Comparison of ENCODE assay signal across 8 cellular contexts in the genomic region with DNA sequence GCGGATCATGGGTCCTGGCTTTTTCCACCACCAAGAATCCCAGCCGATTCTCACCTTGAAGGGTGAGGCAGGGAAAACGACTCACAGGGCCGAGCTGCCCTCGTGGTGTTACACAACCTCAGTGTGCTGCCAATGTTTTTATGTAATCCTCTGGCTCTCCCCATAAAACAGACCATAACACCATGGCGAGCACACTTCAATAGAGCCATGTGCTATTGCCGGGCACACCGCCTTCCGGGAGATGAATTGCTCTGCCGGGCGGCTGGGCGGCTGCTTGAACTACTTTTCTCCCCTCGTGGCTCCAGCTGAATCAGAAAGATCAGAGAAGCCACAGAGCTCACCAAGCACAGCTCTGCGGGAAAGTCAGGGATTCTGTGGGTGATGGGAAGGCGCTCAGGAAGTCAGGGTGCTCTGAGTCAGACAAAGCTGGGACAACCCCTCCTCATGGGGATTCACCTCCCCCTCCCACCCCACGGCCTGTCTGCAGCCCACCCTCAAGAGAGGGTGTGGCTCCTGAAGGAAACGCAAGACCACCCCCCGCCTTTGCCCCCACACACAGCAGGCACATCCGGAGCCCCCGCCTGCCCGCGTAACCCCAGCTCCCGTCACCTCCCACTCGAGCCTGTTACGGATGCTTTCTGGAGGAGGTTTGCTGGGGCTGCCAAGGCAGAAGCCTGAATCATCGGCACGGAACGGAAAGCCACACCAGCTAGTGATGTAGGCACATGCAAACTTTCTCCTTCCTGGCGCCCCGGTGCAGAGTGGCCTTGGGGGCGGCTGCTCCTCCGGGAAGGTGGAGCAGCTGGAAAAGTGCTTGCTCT. TPM values are rescaled to one million over a fixed set of nuclear protein-coding genes. Genes with fewer than 3 reads are reported as not detected.
A peak's percentile ranks its signal among the peaks of the same experiment; 100 is the strongest.
DNase-seq lines count a peak whose midpoint lies in the region; ATAC-seq and TF ChIP-seq lines count a peak whose summit lies in the region.
"Had no signal": no experiment of that assay in that cellular context is flagged by ENCODE, and none has a peak within 500 bp of the region (broad histone marks: within the 10 kb centered on the region; RNA-seq: fewer than 3 reads in every experiment).

No MANE protein-coding gene starts in this region.

- H3K27me3 Mint-ChIP-seq in WTC11 (ENCODE audit: low read depth): peaks cover 79% of the 10 kb centered on the region

- CTCF ChIA-PET in WTC11 (lab: Charles Lee): interaction anchor here (0.7 to 4.2 kb wide), 7 partner anchors 14 to 239 kb away, joined by 4 to 43 read pairs (median 10); no protein-coding TSS in a partner anchor

- H3K27ac ChIP-seq in psoas muscle: no peak overlapping the region

- no peaks in the 10 kb centered on the region for H3K4me1 Mint-ChIP-seq in WTC11

- no peaks in the 10 kb centered on the region for H3K36me3 ChIP-seq in psoas muscle (ENCODE audit: insufficient read depth in 1 of 2, low read depth in 1 of 2)

- POLR2A ChIA-PET in WTC11 (lab: Charles Lee): no interaction called here

- H3K4me3 Mint-ChIP-seq in WTC11: no peak overlapping the region

- TF ChIP-seq CTCF in psoas muscle (IDR thresholded peaks at IDR 0.05) (no peak), WTC11 (IDR thresholded peaks at IDR 0.05) (no peak)

- H3K9me3 Mint-ChIP-seq in WTC11: peaks cover 3% of the 10 kb centered on the region; the same call in 1 of the 2 replicates

- H3K9me3 ChIP-seq in psoas muscle: no peaks in the 10 kb centered on the region

- ATAC-seq in psoas muscle (peak; percentile 23 to 55 (median 40)), WTC11 (no peak)

- DNase-seq in HPDE6-E6E7 (ENCODE audit: extremely low spot score) (peak; percentile 22), fibroblast of gingiva (ENCODE audit: low read depth) (peak; percentile 34), psoas muscle (peak; percentile 54 to 59), NCI-H1417 treated with DMSO at 0.1 percent for 48 hours (lab: John Stamatoyannopoulos, UW) (no peak), islet precursor cell (no peak), WTC11 (ENCODE audit: low spot score) (no peak)
- peak; percentile 24 to 41 for DNase-seq in activated CD4-positive, alpha-beta T cell treated with anti-CD3 and anti-CD28 coated beads, Interleukin-2, amount 50 U/mL, for 4 hours

- no peak overlapping the region for H3K4me3 ChIP-seq in psoas muscle

- WGBS in psoas muscle, 3 donors: 4 to 15% (median 12%) methylated on average over 32 of the region's 32 CpGs

- H3K4me1 ChIP-seq in psoas muscle: no peaks in the 10 kb centered on the region

- H3K27me3 ChIP-seq in psoas muscle (ENCODE audit: insufficient read depth in 3 of 3, low read length in 2 of 3): peaks cover 0 to 84% (median 28%) of the 10 kb centered on the region in 3 donors

- intact Hi-C loops in psoas muscle (cut with DNase I): no loop called here

- no peaks in the 10 kb centered on the region for H3K36me3 Mint-ChIP-seq in WTC11

- no peak overlapping the region for H3K27ac Mint-ChIP-seq in WTC11

TF ChIP-seq in WTC11, 78 proteins besides CTCF, POLR2A, EP300 and RAD21:
- TF ChIP-seq USF2 (CRISPR knock-in tag; IDR thresholded peaks at IDR 0.05) (no peak), ZNF219 (CRISPR knock-in tag; IDR thresholded peaks at IDR 0.05; ENCODE audit: borderline replicate concordance) (no peak), ARID4B (CRISPR knock-in tag; IDR thresholded peaks at IDR 0.05; ENCODE audit: borderline replicate concordance) (no peak), ZNF232 (CRISPR knock-in tag; IDR thresholded peaks at IDR 0.05) (no peak)

RNA-seq across cellular contexts. Expression of gene GALNT9, which starts 1.8 kb away (rescaled TPM):
- total RNA-seq in psoas muscle (not detected), WTC11 (2021) (0.66 to 1.1 TPM (median 0.90 TPM) in 3 replicates)
- polyA plus RNA-seq in psoas muscle: under 1 TPM; 0.01 to 0.21 (median 0.08) TPM
- total RNA-seq: SK-MEL-5 had no signal

Comparison
In these comparisons a context has a peak if more than half of its experiments do, and no peak if none do; other contexts are left out.
1. DNase-seq: peak in HPDE6-E6E7 (single experiment), activated CD4-positive, alpha-beta T cell treated with anti-CD3 and anti-CD28 coated beads, Interleukin-2, amount 50 U/mL, for 4 hours (2 of 2), fibroblast of gingiva (single experiment) and psoas muscle (2 of 2); none in NCI-H1417 treated with DMSO at 0.1 percent for 48 hours (single experiment), islet precursor cell (single experiment) and WTC11 (single experiment).